ENCODE assay signal across 25 cellular contexts in the genomic region with DNA sequence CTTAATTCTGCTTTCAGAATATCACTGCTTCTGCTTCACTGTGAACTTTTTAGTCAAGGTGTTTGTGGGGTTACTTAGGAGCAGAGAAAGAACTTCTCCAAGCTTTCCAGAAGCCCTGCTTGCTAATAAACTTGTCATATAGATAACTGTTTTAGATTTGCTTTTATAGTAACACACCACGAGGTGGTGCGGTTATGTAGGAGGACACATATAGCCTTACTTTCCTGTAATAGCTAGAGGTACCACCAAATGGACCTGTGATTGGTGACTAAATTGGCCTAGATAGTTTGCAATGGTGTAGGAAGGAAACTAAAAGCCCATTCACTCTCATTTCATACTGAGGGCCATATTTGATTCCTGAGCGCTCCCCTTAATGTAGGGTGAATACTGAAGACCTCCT. TPM values are rescaled to one million over a fixed set of nuclear protein-coding genes. Genes with fewer than 3 reads are reported as not detected.
DNase-seq lines count a peak whose midpoint lies in the region; ATAC-seq, FAIRE-seq and TF ChIP-seq lines count a peak whose summit lies in the region.
"Had no signal": no experiment of that assay in that cellular context is flagged by ENCODE, and none has a peak within 500 bp of the region (broad histone marks: within the 10 kb centered on the region; RNA-seq: fewer than 3 reads in every experiment).

No MANE protein-coding gene starts in this region.

- no peak overlapping the region for H3K27ac Mint-ChIP-seq in chondrocyte (ENCODE audit: unreplicated experiment)
- H3K27ac Mint-ChIP-seq: CD8-positive, alpha-beta T cell; effector memory CD8-positive, alpha-beta T cell; progenitor cell of endocrine pancreas had no signal

- H3K27me3 ChIP-seq in K562 (ENCODE audit: control insufficient read depth in 2 of 2, insufficient read depth in 2 of 2, low read length in 2 of 2): peaks cover 0 to 3% of the 10 kb centered on the region in 2 experiments; a peak in 2 of 5 replicates
- H3K27me3 ChIP-seq: foreskin keratinocyte, MG63, upper lobe of right lung had no signal

- no peaks in the 10 kb centered on the region for H3K27me3 Mint-ChIP-seq in chondrocyte (ENCODE audit: low read depth)
- H3K27me3 Mint-ChIP-seq: effector memory CD8-positive, alpha-beta T cell; progenitor cell of endocrine pancreas had no signal

- 9% methylated on average over 3 of the region's 3 CpGs for WGBS in K562 (ENCODE audit: insufficient coverage, low coverage, missing lambda C conversion rate)

- H3K9ac ChIP-seq in K562 (ENCODE audit: insufficient read depth in 1 of 2, low read depth in 2 of 2, low read length in 2 of 2): no peak overlapping the region

- no peaks in the 10 kb centered on the region for H3K36me3 Mint-ChIP-seq in chondrocyte (ENCODE audit: low read depth)
- H3K36me3 Mint-ChIP-seq: CD8-positive, alpha-beta T cell had no signal

- H3K9me1 ChIP-seq in K562 (ENCODE audit: control insufficient read depth, insufficient read depth, low read length): no peaks in the 10 kb centered on the region

- TF ChIP-seq POLR2A in GM12891 (IDR thresholded peaks at IDR 0.05; ENCODE audit: low read depth, low read length) (no peak), K562 (conservative IDR thresholded peaks at IDR 0.05) (no peak)

- intact Hi-C loops in OCI-LY7 (cut with micrococcal nuclease; ENCODE audit: unreplicated experiment) (no loop called here), K562 (cut with micrococcal nuclease) (loop anchor here (1.0 to 2.0 kb wide), 2 partner anchors 208 to 585 kb away; a partner anchor contains a TSS)

- H3K4me1 ChIP-seq in OCI-LY7 (ENCODE audit: insufficient read depth, low read length, poor library complexity, severe bottlenecking) (no peaks in the 10 kb centered on the region), K562 (replicated peaks in 1 of 2; ENCODE audit: control insufficient read depth in 2 of 2, insufficient read depth in 2 of 2, low read length in 2 of 2) (no peaks in the 10 kb centered on the region)
- H3K4me1 ChIP-seq: foreskin keratinocyte, SJSA1, upper lobe of right lung had no signal

- no peaks in the 10 kb centered on the region for H3K9me3 ChIP-seq in OCI-LY7 (ENCODE audit: low read length)
- no peaks in the 10 kb centered on the region for H3K9me3 ChIP-seq in K562 (replicated peaks; ENCODE audit: control insufficient read depth, insufficient read depth, low read depth, low read length)
- H3K9me3 ChIP-seq: MG63, SJSA1, upper lobe of right lung had no signal

- TF ChIP-seq RAD21 in K562 (CRISPR knock-in tag; conservative IDR thresholded peaks at IDR 0.05 in 1 of 2, IDR thresholded peaks at IDR 0.05 in 1 of 2): peak; percentile 87 to 94

- CTCF ChIA-PET in OCI-LY7 (lab: Charles Lee; ENCODE audit: unreplicated experiment): no interaction called here
- CTCF ChIA-PET in K562 (lab: Yijun Ruan, JAX; ENCODE audit: low intra/inter-chr PET ratio): interaction anchor here (0.8 to 1.9 kb wide), 3 partner anchors 206 to 451 kb away, joined by 3 to 8 read pairs (median 6); a partner anchor contains a TSS

- H4K20me1 ChIP-seq in OCI-LY7 (ENCODE audit: insufficient read depth, low read length) (no peaks in the 10 kb centered on the region), K562 (replicated peaks; ENCODE audit: control insufficient read depth, insufficient read depth, low read length) (no peaks in the 10 kb centered on the region)

- H3K27ac ChIP-seq in OCI-LY7 (ENCODE audit: low read depth, low read length, poor library complexity, severe bottlenecking): no peak overlapping the region
- no peak overlapping the region for H3K27ac ChIP-seq in K562 (ENCODE audit: extremely low read depth, low read depth, low read length)
- H3K27ac ChIP-seq: foreskin keratinocyte, PC-9, SJSA1, upper lobe of right lung had no signal

- no peak for TF ChIP-seq EP300 in K562 (IDR thresholded peaks at IDR 0.05; ENCODE audit: low read length)

- peak; percentile 23 for FAIRE-seq in GM12891 (lab: Jason Lieb, UNC)
- no peak for FAIRE-seq in K562 (lab: Jason Lieb, UNC)

- H3K4me1 Mint-ChIP-seq in chondrocyte (ENCODE audit: low read depth): peaks cover 12% of the 10 kb centered on the region

- H3K4me3 ChIP-seq in OCI-LY7 (ENCODE audit: low read depth, low read length, poor library complexity, severe bottlenecking) (no peak overlapping the region), K562 (no peak overlapping the region)
- H3K4me3 ChIP-seq: MG63, PC-9, SJSA1, upper lobe of right lung had no signal

- no peak overlapping the region for H2AFZ ChIP-seq in OCI-LY7 (ENCODE audit: low read length)
- no peak overlapping the region for H2AFZ ChIP-seq in K562 (ENCODE audit: low read depth, low read length)
- H2AFZ ChIP-seq: PC-9 had no signal

- H3K79me2 ChIP-seq in OCI-LY7 (ENCODE audit: insufficient read depth, low read depth, low read length) (no peaks in the 10 kb centered on the region), K562 (ENCODE audit: control insufficient read depth, insufficient read depth, low read length) (no peaks in the 10 kb centered on the region)

- H3K36me3 ChIP-seq in OCI-LY7 (ENCODE audit: insufficient read depth, low read length) (no peaks in the 10 kb centered on the region), K562 (ENCODE audit: control insufficient read depth, insufficient read depth, low read length) (no peaks in the 10 kb centered on the region)
- H3K36me3 ChIP-seq: MG63, SJSA1 had no signal

- no peak for DNase-seq in GM12891 (ENCODE audit: insufficient read length, low spot score)
- peak; percentile 59 for DNase-seq in KBM-7
- peak; percentile 10 for DNase-seq in OCI-LY7 (ENCODE audit: low spot score)
- DNase-seq in K562 (ENCODE audit: extremely low read depth in 1 of 4, low spot score in 3 of 4): peak in 2 of 4 experiments; percentile 36 to 72
- DNase-seq in putamen (ENCODE audit: low spot score): no peak
- no peak for DNase-seq in activated CD4-positive, alpha-beta T cell treated with anti-CD3 and anti-CD28 coated beads for 48 hours
- no peak for DNase-seq in chondrocyte (ENCODE audit: low spot score)
- DNase-seq in C1 segment of cervical spinal cord (lab: John Stamatoyannopoulos, UW): no peak
- DNase-seq: activated CD4-positive, alpha-beta T cell treated with anti-CD3 and anti-CD28 coated beads for 4 hours; activated naive CD4-positive, alpha-beta T cell; activated T-cell treated with anti-CD3 and anti-CD28 coated beads, Interleukin-2, amount 50 U/mL, for 4 hours; CD8-positive, alpha-beta T cell; DMS153; effector memory CD8-positive, alpha-beta T cell; foreskin keratinocyte; GDM1; IMR-90; mammary epithelial cell; MG63; NCI-H146; NCI-H510A treated with DMSO at 0.1 percent for 48 hours; PC-9; upper lobe of right lung had no signal

- peak; percentile 84 for ATAC-seq in K562
- ATAC-seq: activated T-cell treated with anti-CD3 and anti-CD28 coated beads, Interleukin-2, amount 50 U/mL, for 4 hours; CD8-positive, alpha-beta T cell; effector memory CD8-positive, alpha-beta T cell; foreskin keratinocyte; upper lobe of right lung had no signal

- POLR2A ChIA-PET in OCI-LY7 (lab: Charles Lee) (no interaction called here), K562 (lab: Yijun Ruan, JAX) (interaction anchor here (0.6 kb wide), 1 partner anchor 9 kb away, joined by 3 read pairs; no protein-coding TSS in a partner anchor)

- no peaks in the 10 kb centered on the region for H3K9me3 Mint-ChIP-seq in chondrocyte (ENCODE audit: low read depth)
- H3K9me3 Mint-ChIP-seq: activated T-cell treated with anti-CD3 and anti-CD28 coated beads, Interleukin-2, amount 50 U/mL, for 4 hours; CD8-positive, alpha-beta T cell; effector memory CD8-positive, alpha-beta T cell had no signal

- TF ChIP-seq CTCF in OCI-LY7 (conservative IDR thresholded peaks at IDR 0.05; ENCODE audit: low read length): peak; percentile 43; the same call in 1 of the 2 replicates
- peak; percentile 45 to 75 (median 47); a peak in 4 of 6 replicates for TF ChIP-seq CTCF in K562 (IDR thresholded peaks at IDR 0.05 in 2 of 3, conservative IDR thresholded peaks at IDR 0.05 in 1 of 3; ENCODE audit: insufficient read depth in 2 of 3, low read depth in 1 of 3, low read length in 3 of 3)
- TF ChIP-seq CTCF in chondrocyte (IDR thresholded peaks at IDR 0.05): no peak

- no peak overlapping the region for H3K4me2 ChIP-seq in OCI-LY7 (ENCODE audit: low read length)
- no peak overlapping the region for H3K4me2 ChIP-seq in K562 (ENCODE audit: insufficient read depth, low read length)
- H3K4me2 ChIP-seq: PC-9 had no signal

- H3K4me3 Mint-ChIP-seq in chondrocyte (ENCODE audit: unreplicated experiment): no peak overlapping the region
- H3K4me3 Mint-ChIP-seq: activated T-cell treated with anti-CD3 and anti-CD28 coated beads, Interleukin-2, amount 50 U/mL, for 4 hours; CD8-positive, alpha-beta T cell; effector memory CD8-positive, alpha-beta T cell had no signal

- BruUV-seq in OCI-LY7 (replicated peaks; lab: Mats Ljungman, UMichigan) (no TSS peak), K562 (replicated peaks; lab: Mats Ljungman, UMichigan) (no TSS peak)

- in situ Hi-C loops in KBM-7 (cut with MboI; ENCODE audit: low pct_unique_long_range_greater_than_20kb, low sequenced_read_pairs): no loop called here
- in situ Hi-C loops in K562 (cut with MboI): loop anchor here (25.0 kb wide), 1 partner anchor 195 kb away; no protein-coding TSS in a partner anchor

- no peaks in the 10 kb centered on the region for H3K9me2 ChIP-seq in OCI-LY7 (ENCODE audit: insufficient read depth, low read length)

TF ChIP-seq in GM12891, 5 proteins besides CTCF, POLR2A, EP300 and RAD21 (continues in another document):
- TF ChIP-seq SPI1 (IDR thresholded peaks at IDR 0.05; ENCODE audit: low read depth, low read length): no peak

RNA-seq across cellular contexts. Expression of a gene that starts 52.3 kb away (rescaled TPM):
- polyA plus RNA-seq in GM12891 (2012; ENCODE audit: low read depth, missing spikeins): 61.7 TPM
- total RNA-seq in OCI-LY7 (2014; rRNA removed; shearing (Covaris generic)): 130 and 228 TPM in 2 replicates
- total RNA-seq in OCI-LY7 (2022): 186 and 189 TPM in 2 replicates
- 137 and 633 TPM in 2 replicates for total RNA-seq in K562 (2011; cell fraction: chromatin; rRNA removed; ENCODE audit: low replicate concordance)
- total RNA-seq in K562 (2011; cell fraction: nucleolus; rRNA removed): 47.0 and 65.4 TPM in 2 replicates
- 148 and 223 TPM in 2 replicates for total RNA-seq in K562 (2011; cell fraction: nucleoplasm; rRNA removed)
- 182 and 286 TPM in 2 replicates for total RNA-seq in K562 (2014; rRNA removed)
- total RNA-seq in K562 (2014; rRNA removed; fragmentation: Illumina TruSeq; extraction: Trizol): 206 and 262 TPM in 2 replicates
- 253 and 263 TPM in 2 replicates for total RNA-seq in K562 (2015; rRNA removed; fragmentation: Illumina TruSeq; extraction: Trizol)
- total RNA-seq in K562 (2021): 144 and 165 TPM in 2 replicates
- polyA plus RNA-seq in K562 (2011; rRNA removed): 96.1 and 102 TPM in 2 replicates
- 23.3 and 33.3 TPM in 2 replicates for polyA plus RNA-seq in K562 (2011; cell fraction: cytosol; rRNA removed)
- polyA plus RNA-seq in K562 (2011; cell fraction: nucleus; rRNA removed): 105 and 150 TPM in 2 replicates
- 53.6 and 80.8 TPM in 2 replicates for polyA plus RNA-seq in K562 (2012)
- polyA plus RNA-seq in K562 (2014; fragmentation: Illumina TruSeq; extraction: Trizol): 165 and 195 TPM in 2 replicates
- polyA plus RNA-seq in K562 (2014; fragmentation: Nextera tagmentation; extraction: Ambion mirVana): 10 to 100 TPM; 65.4 to 87.3 TPM
- polyA plus RNA-seq in K562 (2014; rRNA removed): 93.8 and 116 TPM in 2 replicates
- 302 and 350 TPM in 2 replicates for polyA minus RNA-seq in K562 (2011; rRNA and poly(A)+ RNA removed)
- polyA minus RNA-seq in K562 (2011; cell fraction: cytosol; rRNA and poly(A)+ RNA removed): 82.9 and 149 TPM in 2 replicates
- 169 and 344 TPM in 2 replicates for polyA minus RNA-seq in K562 (2011; cell fraction: nucleus; rRNA and poly(A)+ RNA removed)
- total RNA-seq in chondrocyte: 135 to 142 TPM (median 139 TPM) in 3 replicates

Comparison
In these comparisons a context has a peak if more than half of its experiments do, and no peak if none do; other contexts are left out.
1. DNase-seq: peak in KBM-7 (single experiment) and OCI-LY7 (single experiment); none in GM12891 (single experiment), putamen (single experiment), activated CD4-positive, alpha-beta T cell treated with anti-CD3 and anti-CD28 coated beads for 48 hours (single experiment), chondrocyte (single experiment) and C1 segment of cervical spinal cord (0 of 14).